ENCODE assay signal across 13 cellular contexts in genomic region chr6:30263734-30264133, GRCh38. TPM values are rescaled to one million over a fixed set of nuclear protein-coding genes. Genes with fewer than 3 reads are reported as not detected.
DNase-seq lines count a peak whose midpoint lies in the region; ATAC-seq, FAIRE-seq and TF ChIP-seq lines count a peak whose summit lies in the region.
"Had no signal": no experiment of that assay in that cellular context is flagged by ENCODE, and none has a peak within 500 bp of the region (broad histone marks: within the 10 kb centered on the region; RNA-seq: fewer than 3 reads in every experiment).

No MANE protein-coding gene starts in this region.

- no peaks in the 10 kb centered on the region for H3K36me3 ChIP-seq in lower lobe of right lung
- H3K36me3 ChIP-seq: thoracic aorta had no signal

- ATAC-seq in lower lobe of right lung: no peak

- in situ Hi-C loops in ACHN (cut with HindIII; ENCODE audit: low pct_ligation_motif_present, low pct_unique_long_range_greater_than_20kb, low sequenced_read_pairs) (no loop called here), G401 (cut with HindIII; ENCODE audit: low sequenced_read_pairs) (no loop called here)

- DNase-seq in ACHN (peak; percentile 11), HTR-8/SVneo (ENCODE audit: insufficient read length, low spot score) (peak; percentile 69), amniotic stem cell (lab: John Stamatoyannopoulos, UW) (peak; percentile 58), glomerular visceral epithelial cell (ENCODE audit: extremely low spot score) (peak; percentile 40), DMS79 (lab: John Stamatoyannopoulos, UW) (no peak), activated gamma-delta T cell treated with Interleukin-2 at 50 U/mL for 16 hours (no peak), G401 (ENCODE audit: low spot score) (no peak), lower lobe of right lung (no peak)
- DNase-seq: activated naive CD4-positive, alpha-beta T cell treated with anti-CD3 and anti-CD28 coated beads, Interleukin-2, amount 50 U/mL, for 16 hours; NCI-H1105; NCI-H82; T-helper 1 cell had no signal

- no peak overlapping the region for H3K27ac ChIP-seq in lower lobe of right lung
- H3K27ac ChIP-seq: thoracic aorta had no signal

- peaks cover 13% of the 10 kb centered on the region for H3K4me1 ChIP-seq in lower lobe of right lung

- FAIRE-seq in HTR-8/SVneo (lab: Jason Lieb, UNC): peak; percentile 94

- H3K9me3 ChIP-seq in lower lobe of right lung: no peaks in the 10 kb centered on the region
- H3K9me3 ChIP-seq: thoracic aorta had no signal

- H3K4me3 ChIP-seq in lower lobe of right lung: no peak overlapping the region
- H3K4me3 ChIP-seq: thoracic aorta had no signal

- no peaks in the 10 kb centered on the region for H3K27me3 ChIP-seq in lower lobe of right lung (ENCODE audit: low read depth)

- intact Hi-C loops in lower lobe of right lung (cut with DNase I): no loop called here

- no peak for TF ChIP-seq CTCF in lower lobe of right lung (IDR thresholded peaks at IDR 0.05)

RNA-seq across cellular contexts. Expression of gene TRIM26, which starts 50.5 kb away (rescaled TPM):
- 41.7 and 61.2 TPM in 2 replicates for total RNA-seq in G401 (2014; rRNA removed; shearing (Covaris generic))
- 46.0 TPM for total RNA-seq in lower lobe of right lung

Comparison
In these comparisons a context has a peak if more than half of its experiments do, and no peak if none do; other contexts are left out.
1. DNase-seq: peak in ACHN (single experiment), HTR-8/SVneo (single experiment), amniotic stem cell (single experiment) and glomerular visceral epithelial cell (single experiment); none in DMS79 (single experiment), activated gamma-delta T cell treated with Interleukin-2 at 50 U/mL for 16 hours (single experiment), G401 (single experiment) and lower lobe of right lung (single experiment).